Comparison of ENCODE assay signal across 8 cellular contexts in the genomic region with DNA sequence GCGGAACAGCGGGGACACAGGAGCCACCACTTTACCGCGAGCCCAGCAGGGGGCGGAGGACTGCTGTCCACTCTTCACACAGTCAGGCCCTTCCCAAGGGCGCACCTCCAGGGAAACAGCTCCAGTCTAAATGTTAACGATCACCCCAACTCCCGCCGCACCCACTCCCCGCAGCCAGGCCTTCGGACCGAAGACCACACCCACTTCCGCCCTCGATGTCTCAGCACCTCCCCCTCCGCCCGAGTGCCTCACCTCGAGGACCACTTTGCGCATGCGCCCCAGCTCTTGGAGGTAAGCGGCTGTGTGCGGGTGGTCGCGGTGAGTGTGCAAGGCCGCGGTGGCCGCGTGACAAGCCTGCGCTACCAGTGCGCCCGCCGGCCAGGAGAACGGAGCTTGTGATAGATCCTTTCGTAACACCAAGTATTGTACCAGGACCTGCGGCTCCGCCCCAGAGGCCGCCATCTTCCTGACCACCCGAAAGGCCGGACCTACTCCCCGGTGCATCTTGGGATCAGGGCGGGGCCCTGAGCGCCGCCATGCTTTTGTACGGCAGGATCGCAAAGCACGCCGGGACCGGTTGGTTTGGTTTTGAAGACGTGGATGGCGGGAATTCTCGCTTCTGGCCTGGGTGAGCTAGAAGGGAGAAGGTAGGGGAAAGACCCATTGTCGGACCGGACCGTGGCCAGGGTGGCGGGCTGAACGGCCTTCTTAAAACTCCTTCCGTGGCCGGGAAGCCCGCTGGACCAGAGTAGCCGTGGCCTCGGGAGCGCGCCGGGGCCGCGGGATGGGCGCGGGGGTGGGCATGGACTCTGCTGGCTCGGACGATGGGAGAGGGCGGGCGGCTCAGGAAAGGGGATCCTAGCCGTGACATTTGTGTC. TPM values are rescaled to one million over a fixed set of nuclear protein-coding genes. Genes with fewer than 3 reads are reported as not detected.
DNase-seq lines count a peak whose midpoint lies in the region; ATAC-seq and TF ChIP-seq lines count a peak whose summit lies in the region.

A gene with protein sequence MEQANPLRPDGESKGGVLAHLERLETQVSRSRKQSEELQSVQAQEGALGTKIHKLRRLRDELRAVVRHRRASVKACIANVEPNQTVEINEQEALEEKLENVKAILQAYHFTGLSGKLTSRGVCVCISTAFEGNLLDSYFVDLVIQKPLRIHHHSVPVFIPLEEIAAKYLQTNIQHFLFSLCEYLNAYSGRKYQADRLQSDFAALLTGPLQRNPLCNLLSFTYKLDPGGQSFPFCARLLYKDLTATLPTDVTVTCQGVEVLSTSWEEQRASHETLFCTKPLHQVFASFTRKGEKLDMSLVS (plus strand): TSS at position 552 of the 878 bp plus-strand sequence. CDS start 495 bp downstream, outside the sequence.
A gene with protein sequence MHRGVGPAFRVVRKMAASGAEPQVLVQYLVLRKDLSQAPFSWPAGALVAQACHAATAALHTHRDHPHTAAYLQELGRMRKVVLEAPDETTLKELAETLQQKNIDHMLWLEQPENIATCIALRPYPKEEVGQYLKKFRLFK (minus strand): TSS at position 518 of the 878 bp plus-strand sequence. CDS start 14 bp downstream, at position 504.

- no peaks in the 10 kb centered on the region for H3K36me3 ChIP-seq in mucosa of stomach (ENCODE audit: control insufficient read depth, insufficient read depth, low read length)

- no peaks in the 10 kb centered on the region for H3K9me3 Mint-ChIP-seq in activated T-cell treated with anti-CD3 and anti-CD28 coated beads, Interleukin-2, amount 50 U/mL, for 24 hours

- H3K27me3 ChIP-seq in mucosa of stomach (ENCODE audit: control insufficient read depth, insufficient read depth, low read length) = no peaks in the 10 kb centered on the region

- DNase-seq in DMS79 treated with DMSO at 0.1 percent for 48 hours (lab: John Stamatoyannopoulos, UW) (peak; percentile 95), KG1 (lab: John Stamatoyannopoulos, UW) (peak; percentile 96), erythroblast (lab: John Stamatoyannopoulos, UW) (peak; percentile 99)
- peak; percentile 98 for DNase-seq in activated T-cell treated with anti-CD3 and anti-CD28 coated beads, Interleukin-2, amount 50 U/mL, for 24 hours
- DNase-seq in stimulated activated CD8-positive, alpha-beta memory T cell treated with anti-CD3 and anti-CD28 coated beads, Interleukin-7, amount 100 ng/mL, for 1 hour (ENCODE audit: low read depth in 2 of 2) = peak; percentile 86 to 87

- peak; percentile 90 for ATAC-seq in GM21723 (IDR thresholded peaks at IDR 0.05; ENCODE audit: unreplicated experiment)

- no peaks in the 10 kb centered on the region for H3K27me3 Mint-ChIP-seq in activated T-cell treated with anti-CD3 and anti-CD28 coated beads, Interleukin-2, amount 50 U/mL, for 24 hours

- H3K36me3 Mint-ChIP-seq in activated T-cell treated with anti-CD3 and anti-CD28 coated beads, Interleukin-2, amount 50 U/mL, for 24 hours (ENCODE audit: low read depth) = peaks cover 74% of the 10 kb centered on the region

- peak within 1 kb of the TSS; percentile 98 for H3K4me3 Mint-ChIP-seq in activated T-cell treated with anti-CD3 and anti-CD28 coated beads, Interleukin-2, amount 50 U/mL, for 24 hours

- peak; percentile 81 for TF ChIP-seq POLR2A in erythroblast (IDR thresholded peaks at IDR 0.05; ENCODE audit: low read length)

- H3K9ac ChIP-seq in mucosa of stomach (ENCODE audit: low read length) = peak within 1 kb of the TSS; percentile 87

- peak within 1 kb of the TSS; percentile 100 for H3K27ac Mint-ChIP-seq in activated T-cell treated with anti-CD3 and anti-CD28 coated beads, Interleukin-2, amount 50 U/mL, for 24 hours

- peak within 1 kb of the TSS; percentile 90 for H3K4me3 ChIP-seq in mucosa of stomach (ENCODE audit: low read length)

- peaks cover 7% of the 10 kb centered on the region for H3K4me1 ChIP-seq in mucosa of stomach (ENCODE audit: control insufficient read depth, insufficient read depth, low read length)

- no peaks in the 10 kb centered on the region for H3K9me3 ChIP-seq in mucosa of stomach (ENCODE audit: control insufficient read depth, low read length)

- H3K4me1 Mint-ChIP-seq in activated T-cell treated with anti-CD3 and anti-CD28 coated beads, Interleukin-2, amount 50 U/mL, for 24 hours (ENCODE audit: low read depth) = peaks cover 39% of the 10 kb centered on the region

TF ChIP-seq in PFSK-1, 5 proteins besides CTCF, POLR2A, EP300 and RAD21:
- peak; percentile 61; the same call in 1 of the 2 replicates for TF ChIP-seq POLR2AphosphoS5 (IDR thresholded peaks at IDR 0.05; ENCODE audit: low read depth, low read length)
- peak; percentile 87; the same call in 1 of the 2 replicates for TF ChIP-seq TAF1 (IDR thresholded peaks at IDR 0.05; ENCODE audit: borderline replicate concordance, insufficient read depth, low read length)
- peak; percentile 41 for TF ChIP-seq FOXP2 (optimal IDR thresholded peaks at IDR 0.05; ENCODE audit: borderline replicate concordance, extremely low read depth, extremely low read length, insufficient read depth)
- TF ChIP-seq SIN3A (IDR thresholded peaks at IDR 0.05; ENCODE audit: borderline replicate concordance, insufficient read depth, low read length) = peak; percentile 72; the same call in 1 of the 2 replicates
- TF ChIP-seq, protein P1, sequence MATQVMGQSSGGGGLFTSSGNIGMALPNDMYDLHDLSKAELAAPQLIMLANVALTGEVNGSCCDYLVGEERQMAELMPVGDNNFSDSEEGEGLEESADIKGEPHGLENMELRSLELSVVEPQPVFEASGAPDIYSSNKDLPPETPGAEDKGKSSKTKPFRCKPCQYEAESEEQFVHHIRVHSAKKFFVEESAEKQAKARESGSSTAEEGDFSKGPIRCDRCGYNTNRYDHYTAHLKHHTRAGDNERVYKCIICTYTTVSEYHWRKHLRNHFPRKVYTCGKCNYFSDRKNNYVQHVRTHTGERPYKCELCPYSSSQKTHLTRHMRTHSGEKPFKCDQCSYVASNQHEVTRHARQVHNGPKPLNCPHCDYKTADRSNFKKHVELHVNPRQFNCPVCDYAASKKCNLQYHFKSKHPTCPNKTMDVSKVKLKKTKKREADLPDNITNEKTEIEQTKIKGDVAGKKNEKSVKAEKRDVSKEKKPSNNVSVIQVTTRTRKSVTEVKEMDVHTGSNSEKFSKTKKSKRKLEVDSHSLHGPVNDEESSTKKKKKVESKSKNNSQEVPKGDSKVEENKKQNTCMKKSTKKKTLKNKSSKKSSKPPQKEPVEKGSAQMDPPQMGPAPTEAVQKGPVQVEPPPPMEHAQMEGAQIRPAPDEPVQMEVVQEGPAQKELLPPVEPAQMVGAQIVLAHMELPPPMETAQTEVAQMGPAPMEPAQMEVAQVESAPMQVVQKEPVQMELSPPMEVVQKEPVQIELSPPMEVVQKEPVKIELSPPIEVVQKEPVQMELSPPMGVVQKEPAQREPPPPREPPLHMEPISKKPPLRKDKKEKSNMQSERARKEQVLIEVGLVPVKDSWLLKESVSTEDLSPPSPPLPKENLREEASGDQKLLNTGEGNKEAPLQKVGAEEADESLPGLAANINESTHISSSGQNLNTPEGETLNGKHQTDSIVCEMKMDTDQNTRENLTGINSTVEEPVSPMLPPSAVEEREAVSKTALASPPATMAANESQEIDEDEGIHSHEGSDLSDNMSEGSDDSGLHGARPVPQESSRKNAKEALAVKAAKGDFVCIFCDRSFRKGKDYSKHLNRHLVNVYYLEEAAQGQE (IDR thresholded peaks at IDR 0.05; ENCODE audit: insufficient read depth in 1 of 2, low read depth in 2 of 2, low read length in 2 of 2) = no peak

RNA-seq across cellular contexts. Expression of the first gene that starts in this region (rescaled TPM):
- 10.9 TPM for polyA plus RNA-seq in PFSK-1 (2012; ENCODE audit: insufficient read length, low read depth)

RNA-seq across cellular contexts. Expression of the second gene that starts in this region (rescaled TPM):
- 43.1 TPM for polyA plus RNA-seq in PFSK-1 (2012; ENCODE audit: insufficient read length, low read depth)

Comparison
In these comparisons a context has a peak if more than half of its experiments do, and no peak if none do; other contexts are left out.
1. Peak in every context shown above with its lines: DNase-seq, ATAC-seq and H3K4me3 ChIP-seq.